ENCODE assay signal across 24 cellular contexts in the genomic region with DNA sequence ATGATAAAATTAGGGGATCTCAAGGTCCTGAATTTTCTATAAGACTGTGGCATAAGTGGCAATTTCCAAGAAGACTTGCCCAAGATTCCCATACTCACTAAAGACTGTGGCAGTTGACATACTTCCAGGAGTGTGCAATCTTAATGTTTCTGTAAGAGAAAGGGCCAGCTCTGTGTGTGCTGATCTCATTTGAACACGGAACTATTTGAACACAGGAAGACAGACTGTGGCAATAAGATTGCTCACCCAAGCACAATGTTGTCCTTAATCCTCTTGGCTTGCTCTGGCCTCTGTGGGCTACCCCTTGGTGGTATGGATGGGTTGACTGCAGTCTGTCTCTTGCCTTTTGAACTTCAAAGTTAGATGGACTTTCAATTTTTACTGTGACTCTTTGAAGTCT.
DNase-seq lines count a peak whose midpoint lies in the region; ATAC-seq, FAIRE-seq and TF ChIP-seq lines count a peak whose summit lies in the region.
"Had no signal": no experiment of that assay in that cellular context is flagged by ENCODE, and none has a peak within 500 bp of the region (broad histone marks: within the 10 kb centered on the region; RNA-seq: fewer than 3 reads in every experiment).

No MANE protein-coding gene starts in this region.

- H2BK12ac ChIP-seq in mesenchymal stem cell (ENCODE audit: low read length in 2 of 2), result no peak overlapping the region

- H2AFZ ChIP-seq in HepG2 (ENCODE audit: low read length), result no peak overlapping the region
- no peak overlapping the region for H2AFZ ChIP-seq in mesenchymal stem cell (ENCODE audit: low read depth, low read length)

- H3K79me2 ChIP-seq in HepG2 (ENCODE audit: insufficient read depth, low read length), result no peaks in the 10 kb centered on the region

- H3K4me1 ChIP-seq in HepG2 (ENCODE audit: insufficient read depth, low read length), result no peaks in the 10 kb centered on the region
- peaks cover 0 to 11% (median 0%) of the 10 kb centered on the region in 4 donors for H3K4me1 ChIP-seq in right lobe of liver
- no peaks in the 10 kb centered on the region for H3K4me1 ChIP-seq in mesenchymal stem cell (ENCODE audit: control insufficient read depth, insufficient read depth, low read depth, low read length)

- POLR2A ChIA-PET in HepG2 (lab: Yijun Ruan, JAX), result no interaction called here

- H3K23ac ChIP-seq in mesenchymal stem cell (ENCODE audit: low read length in 2 of 2), result no peak overlapping the region

- H3K14ac ChIP-seq in mesenchymal stem cell (ENCODE audit: low read length in 2 of 2), result no peak overlapping the region

- no peak; the same call in 2 of the 3 replicates for ATAC-seq in HepG2
- no peak for ATAC-seq in right lobe of liver
- ATAC-seq in GM21619 (IDR thresholded peaks at IDR 0.05; ENCODE audit: unreplicated experiment), result no peak
- no peak for ATAC-seq in HG02623 (IDR thresholded peaks at IDR 0.05; ENCODE audit: unreplicated experiment)
- ATAC-seq: SK-N-SH treated with all-trans-retinoic acid at 6 μM for 48 hours had no signal

- H3K4me2 ChIP-seq in HepG2 (ENCODE audit: low read depth, low read length) (no peak overlapping the region), mesenchymal stem cell (ENCODE audit: low read length, poor library complexity, severe bottlenecking) (no peak overlapping the region)
- H3K4me2 ChIP-seq: BLaER1 treated with 17β-estradiol and CSF1 and Interleukin-3, amounts not matched to agents 10 nM and 100 nM; KMS-11 had no signal

- no peak overlapping the region for H3K27ac ChIP-seq in HepG2 (ENCODE audit: extremely low read length, insufficient read depth, low read length)
- H3K27ac ChIP-seq in right lobe of liver, result no peak overlapping the region
- no peak overlapping the region for H3K27ac ChIP-seq in mesenchymal stem cell (ENCODE audit: low read length, poor library complexity, severe bottlenecking)
- H3K27ac ChIP-seq: BLaER1 treated with 17β-estradiol and CSF1 and Interleukin-3, amounts not matched to agents 10 nM and 100 nM; KMS-11 had no signal

- CTCF ChIA-PET in HepG2 (lab: Yijun Ruan, JAX; ENCODE audit: low intra/inter-chr PET ratio, low total read pairs), result no interaction called here

- TF ChIP-seq RAD21 in HepG2 (CRISPR knock-in tag; IDR thresholded peaks at IDR 0.05), result no peak

- in situ Hi-C loops in HepG2 (cut with HindIII; ENCODE audit: extremely low pct_ligation_motif_present, low pct_unique_long_range_greater_than_20kb), result no loop called here

- no peaks in the 10 kb centered on the region for H3K79me1 ChIP-seq in mesenchymal stem cell (replicated peaks; ENCODE audit: low read length, poor library complexity, severe bottlenecking)

- no peak overlapping the region for H3K18ac ChIP-seq in mesenchymal stem cell (ENCODE audit: low read depth in 1 of 2, low read length in 2 of 2)

- 0% methylated on average over 1 of the region's 1 CpG for WGBS in HepG2 (ENCODE audit: low lambda C conversion rate)
- WGBS in right lobe of liver (ENCODE audit: insufficient coverage, low coverage, low lambda C conversion rate, missing lambda C conversion rate), result 57% methylated on average over 1 of the region's 1 CpG
- 88% methylated on average over 1 of the region's 1 CpG for WGBS in mesenchymal stem cell

- H2AK5ac ChIP-seq in mesenchymal stem cell (ENCODE audit: low read length, severe bottlenecking), result no peak overlapping the region

- no peaks in the 10 kb centered on the region for H4K20me1 ChIP-seq in HepG2 (ENCODE audit: insufficient read depth, low read length)
- H4K20me1 ChIP-seq: BLaER1 treated with 17β-estradiol and CSF1 and Interleukin-3, amounts not matched to agents 10 nM and 100 nM had no signal

- no TSS peak for BruUV-seq in HepG2 (replicated peaks; lab: Mats Ljungman, UMichigan)

- H3K4ac ChIP-seq in mesenchymal stem cell (ENCODE audit: low read depth in 1 of 2, low read length in 2 of 2), result no peak overlapping the region

- H3K27me3 ChIP-seq in HepG2 (ENCODE audit: control insufficient read depth in 1 of 2, insufficient read depth in 2 of 2, low read length in 2 of 2) (no peaks in the 10 kb centered on the region), right lobe of liver (no peaks in the 10 kb centered on the region), mesenchymal stem cell (ENCODE audit: control insufficient read depth in 1 of 2, insufficient read depth in 1 of 2, low read length in 2 of 2) (no peaks in the 10 kb centered on the region)
- H3K27me3 ChIP-seq: BLaER1 treated with 17β-estradiol and CSF1 and Interleukin-3, amounts not matched to agents 10 nM and 100 nM had no signal

- H4K8ac ChIP-seq in mesenchymal stem cell (ENCODE audit: low read length), result no peak overlapping the region

- no peaks in the 10 kb centered on the region for H3K36me3 ChIP-seq in HepG2 (replicated peaks in 1 of 2; ENCODE audit: control insufficient read depth in 1 of 2, insufficient read depth in 2 of 2, low read length in 2 of 2)
- no peaks in the 10 kb centered on the region for H3K36me3 ChIP-seq in right lobe of liver
- no peaks in the 10 kb centered on the region for H3K36me3 ChIP-seq in mesenchymal stem cell (ENCODE audit: control insufficient read depth in 1 of 2, insufficient read depth in 2 of 2, low read depth in 1 of 2, low read length in 2 of 2)
- H3K36me3 ChIP-seq: BLaER1 treated with 17β-estradiol and CSF1 and Interleukin-3, amounts not matched to agents 10 nM and 100 nM had no signal

- no peak for TF ChIP-seq EP300 in HepG2 (IDR thresholded peaks at IDR 0.05; ENCODE audit: low read depth in 2 of 2, low read length in 2 of 2)
- TF ChIP-seq EP300 in HepG2 (CRISPR knock-in tag; IDR thresholded peaks at IDR 0.05; ENCODE audit: borderline replicate concordance), result no peak

- intact Hi-C loops in HepG2 (cut with micrococcal nuclease; ENCODE audit: unreplicated experiment), result no loop called here
- intact Hi-C loops in right lobe of liver (cut with DNase I), result no loop called here

- H2BK5ac ChIP-seq in mesenchymal stem cell (ENCODE audit: low read depth, low read length, poor library complexity, severe bottlenecking), result no peak overlapping the region

- TF ChIP-seq CTCF in HepG2 (CRISPR knock-in tag; IDR thresholded peaks at IDR 0.05) (no peak), right lobe of liver (IDR thresholded peaks at IDR 0.05) (no peak), cardiac fibroblast (IDR thresholded peaks at IDR 0.05; ENCODE audit: low read depth, low read length) (no peak)

- no peak for FAIRE-seq in HepG2 (lab: Jason Lieb, UNC)
- FAIRE-seq: D721Med, G401.6 had no signal

- no peak overlapping the region for H3K4me3 ChIP-seq in HepG2 (replicated peaks in 1 of 3; ENCODE audit: insufficient read depth in 1 of 3, low read depth in 2 of 3, low read length in 3 of 3)
- no peak overlapping the region for H3K4me3 ChIP-seq in right lobe of liver
- H3K4me3 ChIP-seq in cardiac fibroblast (replicated peaks in 1 of 2; ENCODE audit: low read depth in 2 of 2, low read length in 2 of 2), result no peak overlapping the region
- H3K4me3 ChIP-seq in mesenchymal stem cell (ENCODE audit: insufficient read depth in 1 of 2, low read depth in 1 of 2, low read length in 2 of 2), result no peak overlapping the region
- H3K4me3 ChIP-seq: BLaER1 treated with 17β-estradiol and CSF1 and Interleukin-3, amounts not matched to agents 10 nM and 100 nM had no signal

- H3K9me3 ChIP-seq in HepG2 (ENCODE audit: low read length), result no peaks in the 10 kb centered on the region
- H3K9me3 ChIP-seq in right lobe of liver, result peaks cover 0 to 4% (median 0%) of the 10 kb centered on the region in 4 donors
- H3K9me3 ChIP-seq in mesenchymal stem cell (ENCODE audit: control insufficient read depth, low read length), result no peaks in the 10 kb centered on the region

- DNase-seq in HepG2 (ENCODE audit: low spot score) (no peak), right lobe of liver (no peak), cardiac fibroblast (ENCODE audit: low read depth in 2 of 2) (peak; percentile 11 to 74), mesenchymal stem cell (peak; percentile 49), kidney tubule cell (ENCODE audit: low spot score) (no peak), NCI-H82 (lab: John Stamatoyannopoulos, UW) (no peak)
- DNase-seq: 8988T; CD8-positive, alpha-beta memory T cell; DMS79 treated with DMSO at 0.1 percent for 48 hours; GOT3; NCI-H1417 treated with DMSO at 0.1 percent for 48 hours; NCI-H1930; NCI-H2171; NCI-H446; NCI-H69; NK-92 treated with Interleukin-12 subunit alpha and Interleukin-12 subunit beta, amount 100 ng/mL, for 24 hours; SHP77 had no signal

- H3K9ac ChIP-seq in HepG2 (ENCODE audit: insufficient read depth, low read depth, low read length) (no peak overlapping the region), mesenchymal stem cell (ENCODE audit: low read length) (no peak overlapping the region)
- H3K9ac ChIP-seq: BLaER1 treated with 17β-estradiol and CSF1 and Interleukin-3, amounts not matched to agents 10 nM and 100 nM; KMS-11 had no signal

- TF ChIP-seq POLR2A in HepG2 (IDR thresholded peaks at IDR 0.05; ENCODE audit: insufficient read depth in 1 of 2, low read depth in 2 of 2, low read length in 2 of 2) (no peak), right lobe of liver (IDR thresholded peaks at IDR 0.05) (no peak)

- no peak overlapping the region for H2BK15ac ChIP-seq in mesenchymal stem cell (ENCODE audit: low read depth, poor library complexity, severe bottlenecking)

- H2BK120ac ChIP-seq in mesenchymal stem cell (ENCODE audit: low read depth, low read length), result no peak overlapping the region

- H4K91ac ChIP-seq in mesenchymal stem cell (ENCODE audit: low read length), result no peak overlapping the region

TF ChIP-seq in HepG2, 621 proteins besides CTCF, POLR2A, EP300 and RAD21:
- TF ChIP-seq MIER2 (CRISPR knock-in tag; IDR thresholded peaks at IDR 0.05) (no peak), KLF16 (CRISPR knock-in tag; IDR thresholded peaks at IDR 0.05) (no peak), TCF7 (IDR thresholded peaks at IDR 0.05; ENCODE audit: low read depth) (peak; percentile 32)

Comparison
In these comparisons a context has a peak if more than half of its experiments do, and no peak if none do; other contexts are left out.
1. DNase-seq: peak in cardiac fibroblast (2 of 2) and mesenchymal stem cell (single experiment); none in HepG2 (single experiment), right lobe of liver (0 of 3), kidney tubule cell (single experiment) and NCI-H82 (single experiment).